Comparison of ENCODE assay signal across 8 cellular contexts in the genomic region with DNA sequence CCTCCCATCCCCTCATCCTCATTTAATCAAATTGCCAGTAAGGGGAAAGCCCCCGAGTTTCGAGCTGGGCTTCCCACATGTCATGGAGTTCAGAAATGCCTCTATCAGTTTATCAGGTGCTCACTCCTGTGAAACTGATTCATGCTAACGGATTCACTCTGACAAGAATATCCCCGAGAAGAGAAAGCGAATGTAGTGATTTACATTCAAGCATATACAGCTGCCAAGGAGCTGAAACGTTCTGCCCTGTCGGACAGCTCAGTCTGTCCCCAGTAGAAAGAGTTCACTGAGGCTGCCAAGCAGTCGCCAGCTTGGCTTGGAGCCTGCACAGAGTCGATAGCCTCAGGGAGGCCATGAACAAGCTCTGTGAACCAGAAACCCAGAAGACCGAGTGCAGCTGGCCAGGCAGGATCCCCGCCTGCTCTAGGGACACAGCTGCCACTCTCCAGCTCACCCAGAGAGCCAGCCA.
DNase-seq lines count a peak whose midpoint lies in the region; ATAC-seq and TF ChIP-seq lines count a peak whose summit lies in the region.

No MANE protein-coding gene starts in this region.

- H3K27ac ChIP-seq in smooth muscle cell (ENCODE audit: low read depth), result no peak overlapping the region
- H3K27ac ChIP-seq in tibial nerve, result no peak overlapping the region

- TF ChIP-seq POLR2A in tibial nerve (IDR thresholded peaks at IDR 0.05), result no peak

- peak; percentile 78 for ATAC-seq in GM18868 (IDR thresholded peaks at IDR 0.05; ENCODE audit: unreplicated experiment)

- TF ChIP-seq EP300 in tibial nerve (IDR thresholded peaks at IDR 0.05), result no peak

- H3K79me2 ChIP-seq in smooth muscle cell (ENCODE audit: low read depth), result no peaks in the 10 kb centered on the region

- H3K36me3 ChIP-seq in smooth muscle cell (ENCODE audit: low read depth) (no peaks in the 10 kb centered on the region), tibial nerve (no peaks in the 10 kb centered on the region)

- H3K4me1 ChIP-seq in smooth muscle cell (ENCODE audit: low read depth) (peaks cover 4% of the 10 kb centered on the region), tibial nerve (no peaks in the 10 kb centered on the region)

- DNase-seq in H4 (ENCODE audit: low spot score) (peak; percentile 28), NCI-H1092 (lab: John Stamatoyannopoulos, UW) (peak; percentile 26), germinal center (ENCODE audit: low spot score) (peak; percentile 12), cerebellar nuclear complex (lab: John Stamatoyannopoulos, UW) (no peak), dermis blood vessel endothelial cell (no peak), smooth muscle cell (lab: John Stamatoyannopoulos, UW; ENCODE audit: unreplicated experiment) (no peak), tibial nerve (ENCODE audit: low spot score in 2 of 2) (no peak)

- H3F3A ChIP-seq in smooth muscle cell (ENCODE audit: low read depth), result no peaks in the 10 kb centered on the region

- TF ChIP-seq CTCF in smooth muscle cell (IDR thresholded peaks at IDR 0.05; ENCODE audit: borderline replicate concordance, insufficient read depth, poor library complexity, severe bottlenecking) (no peak), tibial nerve (IDR thresholded peaks at IDR 0.05) (no peak)

- no peaks in the 10 kb centered on the region for H3K9me3 ChIP-seq in smooth muscle cell (replicated peaks; ENCODE audit: low read depth)
- H3K9me3 ChIP-seq in tibial nerve, result peaks cover 0 to 7% (median 0%) of the 10 kb centered on the region in 4 donors

- H3K27me3 ChIP-seq in smooth muscle cell (ENCODE audit: low read depth) (peaks cover 19% of the 10 kb centered on the region), tibial nerve (no peaks in the 10 kb centered on the region)

- no peak overlapping the region for H3K4me3 ChIP-seq in smooth muscle cell
- no peak overlapping the region for H3K4me3 ChIP-seq in tibial nerve

- H3K9ac ChIP-seq in smooth muscle cell (ENCODE audit: low read depth), result no peak overlapping the region

- H3K4me2 ChIP-seq in smooth muscle cell, result no peak overlapping the region

- WGBS in smooth muscle cell (ENCODE audit: low lambda C conversion rate), result 75% methylated on average over 11 of the region's 11 CpGs
- WGBS in tibial nerve, 2 donors, result 56 to 75% methylated on average over 10 to 11 of the region's 11 CpGs

- no peak overlapping the region for H2AFZ ChIP-seq in smooth muscle cell (ENCODE audit: low read depth)

- H4K20me1 ChIP-seq in smooth muscle cell (ENCODE audit: low read depth), result no peaks in the 10 kb centered on the region

Comparison
In these comparisons a context has a peak if more than half of its experiments do, and no peak if none do; other contexts are left out.
1. DNase-seq: peak in H4 (single experiment), NCI-H1092 (single experiment) and germinal center (single experiment); none in cerebellar nuclear complex (0 of 2), dermis blood vessel endothelial cell (single experiment), smooth muscle cell (single experiment) and tibial nerve (0 of 2).